29 cellular contexts compared by ENCODE assay signal in genomic region chr20:38776363-38776762, GRCh38. TPM values are rescaled to one million over a fixed set of nuclear protein-coding genes. Genes with fewer than 3 reads are reported as not detected.
"Had no signal": no experiment of that assay in that cellular context is flagged by ENCODE, and none has a peak within 500 bp of the region (broad histone marks: within the 10 kb centered on the region; RNA-seq: fewer than 3 reads in every experiment).

No MANE protein-coding gene starts in this region.

- H3K27me3 ChIP-seq: thyroid gland had no signal

- H3K4me3 ChIP-seq: lower lobe of right lung, thyroid gland had no signal

- DNase-seq: activated CD4-positive, alpha-beta T cell treated with anti-CD3 and anti-CD28 coated beads for 4 hours; activated CD4-positive, alpha-beta T cell treated with anti-CD3 and anti-CD28 coated beads, Interleukin-2, amount 50 U/mL, for 48 hours; activated CD4-positive, CD25-positive, alpha-beta regulatory T cell; activated effector memory CD4-positive, alpha-beta T cell treated with Interleukin-2 at 50 U/mL for 16 hours; activated naive CD4-positive, alpha-beta T cell treated with anti-CD3 and anti-CD28 coated beads for 36 hours; activated naive CD8-positive, alpha-beta T cell treated with anti-CD3 and anti-CD28 coated beads, Interleukin-2, amount 10 ng/mL, durations not matched to agents 7 days and 5 days; activated T-cell treated with anti-CD3 and anti-CD28 coated beads, Interleukin-2, amount 50 U/mL, for 4 hours; amygdala; effector CD4-positive, alpha-beta T cell; erythroblast; foreskin fibroblast; lower lobe of right lung; naive B cell; stimulated activated CD4-positive, alpha-beta T cell treated with anti-CD3 and anti-CD28 coated beads, Interleukin-4, amount 100 ng/mL, for 24 hours; substantia nigra; T1000; thyroid gland had no signal

- H3K4me3 Mint-ChIP-seq: activated naive CD4-positive, alpha-beta T cell treated with anti-CD3 and anti-CD28 coated beads for 36 hours; activated naive CD8-positive, alpha-beta T cell treated with anti-CD3 and anti-CD28 coated beads, Interleukin-2, amount 10 ng/mL, durations not matched to agents 7 days and 5 days; activated T-cell treated with anti-CD3 and anti-CD28 coated beads, Interleukin-2, amount 50 U/mL, for 4 hours; naive B cell; stimulated activated naive CD8-positive, alpha-beta T cell treated with anti-CD3 and anti-CD28 coated beads, Interleukin-15, Interleukin-2, amounts not matched to agents 100 ng/mL and 50 ng/mL, for 24 hours had no signal

- H3K9me3 ChIP-seq: lower lobe of right lung, thyroid gland had no signal

- H3K4me1 Mint-ChIP-seq: activated naive CD8-positive, alpha-beta T cell treated with anti-CD3 and anti-CD28 coated beads, Interleukin-2, amount 10 ng/mL, durations not matched to agents 7 days and 5 days had no signal

- H3K27ac Mint-ChIP-seq: activated naive CD4-positive, alpha-beta T cell treated with anti-CD3 and anti-CD28 coated beads for 36 hours; activated naive CD8-positive, alpha-beta T cell treated with anti-CD3 and anti-CD28 coated beads, Interleukin-2, amount 10 ng/mL, durations not matched to agents 7 days and 5 days; progenitor cell of endocrine pancreas; stimulated activated naive CD8-positive, alpha-beta T cell treated with anti-CD3 and anti-CD28 coated beads, Interleukin-15, Interleukin-2, amounts not matched to agents 100 ng/mL and 50 ng/mL, for 24 hours had no signal

- H3K9me3 Mint-ChIP-seq: activated naive CD8-positive, alpha-beta T cell treated with anti-CD3 and anti-CD28 coated beads, Interleukin-2, amount 10 ng/mL, durations not matched to agents 7 days and 5 days had no signal

- H3K27ac ChIP-seq: lower lobe of right lung, thyroid gland had no signal

- H3K27me3 Mint-ChIP-seq: activated naive CD8-positive, alpha-beta T cell treated with anti-CD3 and anti-CD28 coated beads, Interleukin-2, amount 10 ng/mL, durations not matched to agents 7 days and 5 days; naive B cell; progenitor cell of endocrine pancreas; stimulated activated naive CD8-positive, alpha-beta T cell treated with anti-CD3 and anti-CD28 coated beads, Interleukin-15, Interleukin-2, amounts not matched to agents 100 ng/mL and 50 ng/mL, for 24 hours had no signal

- ATAC-seq: left lobe of liver, lower lobe of right lung had no signal

- H3K4me1 ChIP-seq: lower lobe of right lung, thyroid gland had no signal

RNA-seq across cellular contexts. Expression of gene PPP1R16B, which starts 29.1 kb away (rescaled TPM):
- total RNA-seq: chondrocyte, osteocyte, progenitor cell of endocrine pancreas had no signal
- polyA plus RNA-seq: fibroblast of lung had no signal

RNA-seq across cellular contexts. Expression of gene SLC32A1, which starts 52.1 kb away (rescaled TPM):
- total RNA-seq: activated naive CD4-positive, alpha-beta T cell treated with anti-CD3 and anti-CD28 coated beads for 36 hours; activated naive CD8-positive, alpha-beta T cell treated with anti-CD3 and anti-CD28 coated beads, Interleukin-2, amount 10 ng/mL, durations not matched to agents 7 days and 5 days; activated T-cell treated with anti-CD3 and anti-CD28 coated beads, Interleukin-2, amount 50 U/mL, for 4 hours; chondrocyte; fibroblast of lung; glomerular endothelial cell; kidney epithelial cell; left lobe of liver; lower lobe of right lung; mesenteric fat pad; mucosa of gallbladder; osteocyte; progenitor cell of endocrine pancreas; T-helper 1 cell treated with Interleukin-12 subunit alpha and Interleukin-12 subunit beta and Interleukin-4 antibody, amounts not matched to agents 30 ng/mL and 1 ng/mL, for 36 hours; thyroid gland; ureter had no signal
- polyA plus RNA-seq: fibroblast of lung had no signal
